Comparison of ENCODE assay signal across 16 cellular contexts in the genomic region with DNA sequence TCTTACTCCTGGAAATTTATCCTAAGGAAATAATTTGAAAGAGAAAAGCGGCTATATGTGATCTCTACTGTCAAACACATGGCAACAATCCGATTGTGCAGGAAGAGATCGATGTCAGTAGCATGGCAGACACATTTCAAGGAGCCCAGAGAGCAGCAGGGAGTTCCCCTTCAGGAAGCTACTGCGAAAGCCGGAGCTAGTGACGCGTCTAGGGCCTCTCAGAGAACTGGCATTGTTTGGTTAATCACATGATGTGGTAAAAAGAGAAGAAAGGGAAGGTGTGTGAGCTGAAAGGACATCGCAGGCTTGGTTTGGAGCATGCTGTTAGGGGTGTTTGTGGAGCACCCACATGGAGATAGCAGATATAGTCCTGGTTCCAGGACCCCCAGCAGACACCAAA.
DNase-seq lines count a peak whose midpoint lies in the region; ATAC-seq and TF ChIP-seq lines count a peak whose summit lies in the region.
"Had no signal": no experiment of that assay in that cellular context is flagged by ENCODE, and none has a peak within 500 bp of the region (broad histone marks: within the 10 kb centered on the region; RNA-seq: fewer than 3 reads in every experiment).

No MANE protein-coding gene starts in this region.

- H3K4me3 Mint-ChIP-seq in H9 = no peak overlapping the region
- no peak overlapping the region for H3K4me3 Mint-ChIP-seq in activated CD4-positive, alpha-beta T cell treated with anti-CD3 and anti-CD28 coated beads, Interleukin-2, amount 10 ng/mL, durations not matched to agents 7 days and 5 days

- H3K27me3 ChIP-seq in H9 (ENCODE audit: insufficient read depth, low read length) = no peaks in the 10 kb centered on the region
- H3K27me3 ChIP-seq: SJCRH30 had no signal

- CTCF ChIA-PET in activated CD4-positive, alpha-beta T cell treated with anti-CD3 and anti-CD28 coated beads, Interleukin-2, amount 10 ng/mL, durations not matched to agents 7 days and 5 days (lab: Charles Lee) = interaction anchor here (1.1 kb wide), 1 partner anchor 13 kb away, joined by 3 read pairs; no protein-coding TSS in a partner anchor

- H3K9me3 Mint-ChIP-seq in H9 = no peaks in the 10 kb centered on the region
- H3K9me3 Mint-ChIP-seq in activated CD4-positive, alpha-beta T cell treated with anti-CD3 and anti-CD28 coated beads, Interleukin-2, amount 10 ng/mL, durations not matched to agents 7 days and 5 days = no peaks in the 10 kb centered on the region

- no peak overlapping the region for H3K56ac ChIP-seq in H9 (ENCODE audit: insufficient read length, low read depth, low read length)

- H2AFZ ChIP-seq in H9 (ENCODE audit: low read length) = no peak overlapping the region

- no peak for ATAC-seq in HG02571 (IDR thresholded peaks at IDR 0.05; ENCODE audit: unreplicated experiment)
- ATAC-seq in GM21515 (IDR thresholded peaks at IDR 0.05; ENCODE audit: unreplicated experiment) = no peak
- ATAC-seq in GM18502 (IDR thresholded peaks at IDR 0.05; ENCODE audit: poor library complexity, unreplicated experiment) = no peak
- ATAC-seq: left colon had no signal

- no peaks in the 10 kb centered on the region for H3K36me3 Mint-ChIP-seq in H9 (ENCODE audit: insufficient read depth in 1 of 3, low read depth in 3 of 3)
- H3K36me3 Mint-ChIP-seq in activated CD4-positive, alpha-beta T cell treated with anti-CD3 and anti-CD28 coated beads, Interleukin-2, amount 10 ng/mL, durations not matched to agents 7 days and 5 days (ENCODE audit: low read depth) = no peaks in the 10 kb centered on the region

- no peaks in the 10 kb centered on the region for H3K9me3 ChIP-seq in H9 (ENCODE audit: control insufficient read depth, low read depth, low read length)
- H3K9me3 ChIP-seq: BE2C, SJCRH30 had no signal

- H3K4me2 ChIP-seq in H9 (ENCODE audit: insufficient read depth, insufficient read length, low read length) = no peak overlapping the region

- H3K23me2 ChIP-seq in H9 (ENCODE audit: insufficient read length, low read depth, low read length, poor library complexity, severe bottlenecking) = no peaks in the 10 kb centered on the region

- H3K79me2 ChIP-seq in H9 (ENCODE audit: insufficient read depth, low read length) = no peaks in the 10 kb centered on the region

- H2BK15ac ChIP-seq in H9 (ENCODE audit: low read depth, low read length) = no peak overlapping the region

- no peak overlapping the region for H2BK12ac ChIP-seq in H9 (ENCODE audit: insufficient read length, low read depth, low read length)

- H2BK5ac ChIP-seq in H9 (ENCODE audit: insufficient read length, low read length) = no peak overlapping the region

- no peak overlapping the region for H4K5ac ChIP-seq in H9 (ENCODE audit: insufficient read length, low read depth, low read length)

- H2BK20ac ChIP-seq in H9 (ENCODE audit: low read depth, low read length, poor library complexity, severe bottlenecking) = no peak overlapping the region

- peaks cover 7 to 11% of the 10 kb centered on the region in 2 experiments for H3K4me1 Mint-ChIP-seq in H9
- peaks cover 5% of the 10 kb centered on the region for H3K4me1 Mint-ChIP-seq in activated CD4-positive, alpha-beta T cell treated with anti-CD3 and anti-CD28 coated beads, Interleukin-2, amount 10 ng/mL, durations not matched to agents 7 days and 5 days

- no peaks in the 10 kb centered on the region for H3K4me1 ChIP-seq in H9 (ENCODE audit: insufficient read depth, low read length)
- H3K4me1 ChIP-seq: BE2C, SJCRH30 had no signal

- peak overlapping the region in 2 of 3 experiments; percentile 1 to 49; a peak in 2 of 7 replicates for H3K27ac Mint-ChIP-seq in H9
- no peak overlapping the region for H3K27ac Mint-ChIP-seq in activated CD4-positive, alpha-beta T cell treated with anti-CD3 and anti-CD28 coated beads, Interleukin-2, amount 10 ng/mL, durations not matched to agents 7 days and 5 days

- H3K18ac ChIP-seq in H9 (ENCODE audit: insufficient read length, low read depth, low read length) = no peak overlapping the region

- no peak overlapping the region for H3T11ph ChIP-seq in H9 (ENCODE audit: low read length)

- no peak overlapping the region for H3K14ac ChIP-seq in H9 (ENCODE audit: insufficient read depth, low read length)

- no peak overlapping the region for H3K27ac ChIP-seq in H9 (ENCODE audit: insufficient read length, low read depth, low read length)
- H3K27ac ChIP-seq: SJCRH30, skin epidermis had no signal

- POLR2A ChIA-PET in activated CD4-positive, alpha-beta T cell treated with anti-CD3 and anti-CD28 coated beads, Interleukin-2, amount 10 ng/mL, durations not matched to agents 7 days and 5 days (lab: Charles Lee) = no interaction called here

- no peaks in the 10 kb centered on the region for H4K20me1 ChIP-seq in H9 (ENCODE audit: control insufficient read depth, insufficient read depth, insufficient read length)

- no peak overlapping the region for H2AK5ac ChIP-seq in H9 (ENCODE audit: insufficient read length, low read length)

- no peaks in the 10 kb centered on the region; the same call in 1 of the 2 replicates for H3K27me3 Mint-ChIP-seq in H9 (ENCODE audit: low read depth)
- H3K27me3 Mint-ChIP-seq in activated CD4-positive, alpha-beta T cell treated with anti-CD3 and anti-CD28 coated beads, Interleukin-2, amount 10 ng/mL, durations not matched to agents 7 days and 5 days = peaks cover 6% of the 10 kb centered on the region

- H3K4ac ChIP-seq in H9 (ENCODE audit: low read depth, low read length) = no peak overlapping the region

- H3K79me1 ChIP-seq in H9 (ENCODE audit: insufficient read depth, low read depth, low read length, poor library complexity, severe bottlenecking) = no peaks in the 10 kb centered on the region

- no CpG with 5 or more reads among the region's 8 CpGs for WGBS in H9 (ENCODE audit: extremely low coverage, insufficient read length, low lambda C conversion rate)

- no peak overlapping the region for H2BK120ac ChIP-seq in H9 (ENCODE audit: low read depth, low read length, poor library complexity, severe bottlenecking)

- no peak overlapping the region for H3K9ac ChIP-seq in H9 (ENCODE audit: extremely low read depth, insufficient read length, low read length)

- no peak overlapping the region for H4K8ac ChIP-seq in H9 (replicated peaks; ENCODE audit: insufficient read length, low read depth, low read length)

- no peak overlapping the region for H3K23ac ChIP-seq in H9 (ENCODE audit: insufficient read length, low read depth, low read length)

- DNase-seq in CD1c-positive myeloid dendritic cell (ENCODE audit: extremely low spot score) (peak; percentile 23), H9 (no peak), iPS-NIHi11 (ENCODE audit: low spot score) (peak; percentile 31), Ammon's horn (ENCODE audit: low spot score) (no peak)
- DNase-seq in activated CD4-positive, alpha-beta T cell treated with anti-CD3 and anti-CD28 coated beads, Interleukin-2, amount 10 ng/mL, durations not matched to agents 7 days and 5 days = peak; percentile 22
- DNase-seq: amniotic stem cell; BE2C; effector CD4-positive, alpha-beta T cell; left colon; NCI-H1417 treated with DMSO at 0.1 percent for 48 hours; NCI-H748 treated with DMSO at 0.1 percent for 48 hours; SJCRH30 had no signal

- TF ChIP-seq CTCF in H9 (conservative IDR thresholded peaks at IDR 0.05) = no peak

- no peak overlapping the region for H4K91ac ChIP-seq in H9 (ENCODE audit: insufficient read length, low read depth, low read length)

Comparison
In these comparisons a context has a peak if more than half of its experiments do, and no peak if none do; other contexts are left out.
1. DNase-seq: peak in CD1c-positive myeloid dendritic cell (single experiment), activated CD4-positive, alpha-beta T cell treated with anti-CD3 and anti-CD28 coated beads, Interleukin-2, amount 10 ng/mL, durations not matched to agents 7 days and 5 days (single experiment) and iPS-NIHi11 (single experiment); none in H9 (single experiment) and Ammon's horn (single experiment).